In the genomic region with DNA sequence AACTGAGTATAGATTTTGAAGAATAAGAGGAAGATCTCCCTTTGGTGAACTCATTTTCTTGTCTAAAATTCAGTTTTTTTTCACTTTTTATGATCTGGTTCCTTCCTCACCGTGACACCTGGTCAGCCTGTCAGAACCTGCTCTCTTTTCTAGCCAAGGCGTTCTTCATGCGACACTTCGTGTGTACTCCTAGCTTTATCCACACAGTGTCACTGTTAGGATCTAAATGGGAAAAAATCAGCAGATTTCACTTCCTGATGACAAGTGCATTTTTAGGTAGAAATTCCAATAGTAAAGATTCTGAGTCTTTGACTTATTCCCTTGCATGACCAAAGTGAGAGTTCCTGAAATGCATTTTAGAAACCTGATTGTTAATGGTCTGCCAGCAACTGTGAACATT, we compare ENCODE assay signal across 18 cellular contexts.
"Had no signal": no experiment of that assay in that cellular context is flagged by ENCODE, and none has a peak within 500 bp of the region (broad histone marks: within the 10 kb centered on the region; RNA-seq: fewer than 3 reads in every experiment).

No MANE protein-coding gene starts in this region.

- H3K27ac ChIP-seq: adrenal gland, psoas muscle, suprapubic skin had no signal

- H3K27me3 ChIP-seq: adrenal gland, suprapubic skin had no signal

- H3K27ac Mint-ChIP-seq: activated B cell treated with CpG ODN at 0.5 μM for 24 hours; activated CD8-positive, alpha-beta T cell treated with anti-CD3 and anti-CD28 coated beads, Interleukin-2, amount 10 ng/mL, durations not matched to agents 7 days and 5 days; activated naive CD4-positive, alpha-beta T cell treated with anti-CD3 and anti-CD28 coated beads, Interleukin-2, amount 50 U/mL, for 24 hours; nephron; stimulated activated naive CD8-positive, alpha-beta T cell treated with anti-CD3 and anti-CD28 coated beads, Interleukin-15, Interleukin-2, amounts not matched to agents 100 ng/mL and 50 ng/mL, for 24 hours had no signal

- H3K9me3 ChIP-seq: adrenal gland, psoas muscle, suprapubic skin had no signal

- H3K4me1 Mint-ChIP-seq: activated naive CD4-positive, alpha-beta T cell treated with anti-CD3 and anti-CD28 coated beads, Interleukin-2, amount 50 U/mL, for 24 hours; nephron had no signal

- H3K4me3 Mint-ChIP-seq: activated B cell treated with CpG ODN at 0.5 μM for 24 hours; activated CD8-positive, alpha-beta T cell treated with anti-CD3 and anti-CD28 coated beads, Interleukin-2, amount 10 ng/mL, durations not matched to agents 7 days and 5 days; activated naive CD4-positive, alpha-beta T cell treated with anti-CD3 and anti-CD28 coated beads, Interleukin-2, amount 50 U/mL, for 24 hours; nephron; stimulated activated naive CD8-positive, alpha-beta T cell treated with anti-CD3 and anti-CD28 coated beads, Interleukin-15, Interleukin-2, amounts not matched to agents 100 ng/mL and 50 ng/mL, for 24 hours had no signal

- H3K9me3 Mint-ChIP-seq: activated B cell treated with CpG ODN at 0.5 μM for 24 hours; activated naive CD4-positive, alpha-beta T cell treated with anti-CD3 and anti-CD28 coated beads, Interleukin-2, amount 50 U/mL, for 24 hours; nephron; stimulated activated naive CD8-positive, alpha-beta T cell treated with anti-CD3 and anti-CD28 coated beads, Interleukin-15, Interleukin-2, amounts not matched to agents 100 ng/mL and 50 ng/mL, for 24 hours had no signal

- FAIRE-seq: colon, endometrium had no signal

- ATAC-seq: activated CD8-positive, alpha-beta T cell treated with anti-CD3 and anti-CD28 coated beads, Interleukin-2, amount 10 ng/mL, durations not matched to agents 7 days and 5 days; esophagus mucosa; psoas muscle; sciatic nerve had no signal

- H3K36me3 ChIP-seq: adrenal gland, suprapubic skin had no signal

- H3K36me3 Mint-ChIP-seq: activated naive CD4-positive, alpha-beta T cell treated with anti-CD3 and anti-CD28 coated beads, Interleukin-2, amount 50 U/mL, for 24 hours had no signal

- DNase-seq: activated B cell treated with CpG ODN at 0.5 μM for 24 hours; activated CD4-positive, alpha-beta T cell treated with anti-CD3 and anti-CD28 coated beads for 48 hours; activated CD8-positive, alpha-beta memory T cell treated with anti-CD3 and anti-CD28 coated beads, Interleukin-2, amount 50 U/mL, for 4 hours; activated CD8-positive, alpha-beta T cell treated with anti-CD3 and anti-CD28 coated beads, Interleukin-2, amount 10 ng/mL, durations not matched to agents 7 days and 5 days; activated effector memory CD4-positive, alpha-beta T cell treated with anti-CD3 and anti-CD28 coated beads, Interleukin-2, amount 50 U/mL, for 16 hours; activated T-cell treated with anti-CD3 and anti-CD28 coated beads, Interleukin-2, amount 50 U/mL, for 48 hours; adrenal gland; hippocampal formation; psoas muscle; trophoblast cell had no signal

- H3K4me3 ChIP-seq: adrenal gland, psoas muscle, suprapubic skin had no signal

- H3K4me1 ChIP-seq: adrenal gland, psoas muscle, suprapubic skin had no signal

- H3K27me3 Mint-ChIP-seq: activated B cell treated with CpG ODN at 0.5 μM for 24 hours; stimulated activated naive CD8-positive, alpha-beta T cell treated with anti-CD3 and anti-CD28 coated beads, Interleukin-15, Interleukin-2, amounts not matched to agents 100 ng/mL and 50 ng/mL, for 24 hours had no signal
